ENCODE assay signal across 8 cellular contexts in the genomic region with DNA sequence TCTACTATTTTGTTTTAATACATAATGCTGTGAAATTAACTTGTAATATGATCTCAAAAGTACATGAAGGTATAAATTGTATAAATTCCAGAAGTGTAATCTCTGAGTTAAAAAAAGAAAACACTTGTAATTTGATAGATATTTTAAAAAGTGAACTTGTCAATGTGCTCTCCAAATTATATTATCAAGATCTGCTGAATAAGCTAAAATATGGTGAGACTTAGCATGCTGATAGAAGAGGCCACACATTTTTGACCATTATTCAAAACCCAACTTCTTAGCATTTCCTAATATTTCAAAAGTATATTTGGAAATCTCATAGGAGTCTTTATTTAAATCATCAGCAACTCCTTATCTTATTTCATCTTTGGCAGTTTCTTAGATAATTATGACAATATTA.
"Had no signal": no experiment of that assay in that cellular context is flagged by ENCODE, and none has a peak within 500 bp of the region (broad histone marks: within the 10 kb centered on the region; RNA-seq: fewer than 3 reads in every experiment).

No MANE protein-coding gene starts in this region.

- H3K27ac ChIP-seq: KMS-11 had no signal

- DNase-seq: H9, HCEC 1CT, KBM-7 had no signal

- ATAC-seq: GM23338 had no signal

- H3K4me2 ChIP-seq: GM23338, KMS-11 had no signal

- H3K9ac ChIP-seq: KMS-11 had no signal

- H2AFZ ChIP-seq: GM23338 had no signal

- FAIRE-seq: H1, H54, HTR-8/SVneo had no signal

- H3K4me3 ChIP-seq: GM23338 had no signal
